In genomic region chr14:101288436-101289229, GRCh38 we compare ENCODE assay signal across 1 cellular context.
TF ChIP-seq lines count a peak whose summit lies in the region.

No MANE protein-coding gene starts in this region.

TF ChIP-seq in liver, 16 proteins besides CTCF, POLR2A, EP300 and RAD21 (continued from another document):
- TF ChIP-seq, protein P1, sequence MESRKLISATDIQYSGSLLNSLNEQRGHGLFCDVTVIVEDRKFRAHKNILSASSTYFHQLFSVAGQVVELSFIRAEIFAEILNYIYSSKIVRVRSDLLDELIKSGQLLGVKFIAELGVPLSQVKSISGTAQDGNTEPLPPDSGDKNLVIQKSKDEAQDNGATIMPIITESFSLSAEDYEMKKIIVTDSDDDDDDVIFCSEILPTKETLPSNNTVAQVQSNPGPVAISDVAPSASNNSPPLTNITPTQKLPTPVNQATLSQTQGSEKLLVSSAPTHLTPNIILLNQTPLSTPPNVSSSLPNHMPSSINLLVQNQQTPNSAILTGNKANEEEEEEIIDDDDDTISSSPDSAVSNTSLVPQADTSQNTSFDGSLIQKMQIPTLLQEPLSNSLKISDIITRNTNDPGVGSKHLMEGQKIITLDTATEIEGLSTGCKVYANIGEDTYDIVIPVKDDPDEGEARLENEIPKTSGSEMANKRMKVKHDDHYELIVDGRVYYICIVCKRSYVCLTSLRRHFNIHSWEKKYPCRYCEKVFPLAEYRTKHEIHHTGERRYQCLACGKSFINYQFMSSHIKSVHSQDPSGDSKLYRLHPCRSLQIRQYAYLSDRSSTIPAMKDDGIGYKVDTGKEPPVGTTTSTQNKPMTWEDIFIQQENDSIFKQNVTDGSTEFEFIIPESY (IDR thresholded peaks at IDR 0.05), result no peak
- TF ChIP-seq FOXA1 (IDR thresholded peaks at IDR 0.05), result no peak
- no peak for TF ChIP-seq FOXA2 (IDR thresholded peaks at IDR 0.05)
